In genomic region chr13:48567521-48568331, GRCh38 we compare ENCODE assay signal across 11 cellular contexts. TPM values are rescaled to one million over a fixed set of nuclear protein-coding genes. Genes with fewer than 3 reads are reported as not detected.
DNase-seq lines count a peak whose midpoint lies in the region; ATAC-seq and TF ChIP-seq lines count a peak whose summit lies in the region.
"Had no signal": no experiment of that assay in that cellular context is flagged by ENCODE, and none has a peak within 500 bp of the region (broad histone marks: within the 10 kb centered on the region; RNA-seq: fewer than 3 reads in every experiment).

No MANE protein-coding gene starts in this region.

- no peak overlapping the region for H3K4me3 ChIP-seq in aorta (ENCODE audit: low read length in 2 of 2)

- peaks cover 6% of the 10 kb centered on the region for H3K36me3 Mint-ChIP-seq in natural killer cell treated with Interleukin-12 subunit alpha and Interleukin-12 subunit beta and Interleukin-15 and Interleukin-18, amount 100 ng/mL, for 72 hours
- H3K36me3 Mint-ChIP-seq in natural killer cell = no peaks in the 10 kb centered on the region
- no peaks in the 10 kb centered on the region for H3K36me3 Mint-ChIP-seq in type B pancreatic cell

- H3K36me3 ChIP-seq in aorta (ENCODE audit: control insufficient read depth in 1 of 2, insufficient read depth in 2 of 2, low read length in 1 of 2) = no peaks in the 10 kb centered on the region

- peaks cover 0 to 2% of the 10 kb centered on the region in 2 donors for H3K4me1 ChIP-seq in aorta (ENCODE audit: control insufficient read depth in 1 of 2, insufficient read depth in 2 of 2, low read length in 2 of 2)

- intact Hi-C loops in natural killer cell (cut with micrococcal nuclease) (no loop called here), aorta (cut with DNase I) (no loop called here)

- peaks cover 0 to 8% of the 10 kb centered on the region in 2 donors for H3K27me3 Mint-ChIP-seq in natural killer cell treated with Interleukin-12 subunit alpha and Interleukin-12 subunit beta and Interleukin-15 and Interleukin-18, amount 100 ng/mL, for 72 hours
- H3K27me3 Mint-ChIP-seq in natural killer cell (ENCODE audit: low read depth in 2 of 2) (peaks cover 11 to 27% of the 10 kb centered on the region in 2 donors), type B pancreatic cell (no peaks in the 10 kb centered on the region)

- no peak for DNase-seq in natural killer cell treated with Interleukin-12 subunit alpha and Interleukin-12 subunit beta and Interleukin-15 and Interleukin-18, amount 100 ng/mL, for 72 hours (ENCODE audit: low spot score)
- DNase-seq in natural killer cell (no peak), epithelial cell of prostate (ENCODE audit: low read depth, low spot score) (no peak), myocyte (ENCODE audit: low read depth) (peak; percentile 57), aorta (no peak), type B pancreatic cell (ENCODE audit: extremely low spot score, unreplicated experiment) (no peak)
- DNase-seq: foreskin keratinocyte, Karpas-422 had no signal

- peak overlapping the region; percentile 51 to 88 for H3K27ac Mint-ChIP-seq in natural killer cell treated with Interleukin-12 subunit alpha and Interleukin-12 subunit beta and Interleukin-15 and Interleukin-18, amount 100 ng/mL, for 72 hours
- H3K27ac Mint-ChIP-seq in natural killer cell = no peak overlapping the region
- H3K27ac Mint-ChIP-seq in type B pancreatic cell = no peak overlapping the region

- 16 to 17% methylated on average over 6 of the region's 6 CpGs for WGBS in aorta, 2 donors

- H3K27ac ChIP-seq in epithelial cell of prostate = peak overlapping the region; percentile 33
- H3K27ac ChIP-seq in aorta (ENCODE audit: low read depth in 1 of 2, low read length in 2 of 2) = peak overlapping the region; percentile 54 to 70
- H3K27ac ChIP-seq: foreskin keratinocyte had no signal

- H3K4me3 Mint-ChIP-seq in natural killer cell treated with Interleukin-12 subunit alpha and Interleukin-12 subunit beta and Interleukin-15 and Interleukin-18, amount 100 ng/mL, for 72 hours = no peak overlapping the region
- H3K4me3 Mint-ChIP-seq in natural killer cell (no peak overlapping the region), type B pancreatic cell (no peak overlapping the region)

- no peaks in the 10 kb centered on the region for H3K9me3 ChIP-seq in aorta (ENCODE audit: control insufficient read depth, low read length)

- H3K4me1 Mint-ChIP-seq in natural killer cell treated with Interleukin-12 subunit alpha and Interleukin-12 subunit beta and Interleukin-15 and Interleukin-18, amount 100 ng/mL, for 72 hours (ENCODE audit: low read depth in 2 of 2) = peaks cover 37 to 65% of the 10 kb centered on the region in 2 donors
- H3K4me1 Mint-ChIP-seq in natural killer cell (peaks cover 45% of the 10 kb centered on the region in 2 donors), type B pancreatic cell (ENCODE audit: unreplicated experiment) (peaks cover 31% of the 10 kb centered on the region)

- TF ChIP-seq CTCF in natural killer cell (IDR thresholded peaks at IDR 0.05) = no peak
- no peak for TF ChIP-seq CTCF in type B pancreatic cell (conservative IDR thresholded peaks at IDR 0.05)

- no peak for ATAC-seq in natural killer cell treated with Interleukin-12 subunit alpha and Interleukin-12 subunit beta and Interleukin-15 and Interleukin-18, amount 100 ng/mL, for 72 hours
- ATAC-seq in natural killer cell (no peak), aorta (ENCODE audit: low FRiP score) (peak; percentile 58), HG02610 (IDR thresholded peaks at IDR 0.05; ENCODE audit: unreplicated experiment) (no peak), HG02870 (IDR thresholded peaks at IDR 0.05; ENCODE audit: unreplicated experiment) (no peak)
- ATAC-seq: foreskin keratinocyte, Panc1 had no signal

- no peaks in the 10 kb centered on the region for H3K27me3 ChIP-seq in aorta (ENCODE audit: control insufficient read depth in 1 of 2, insufficient read depth in 2 of 2, low read length in 1 of 2)
- H3K27me3 ChIP-seq: foreskin keratinocyte had no signal

- no peaks in the 10 kb centered on the region for H3K9me3 Mint-ChIP-seq in natural killer cell treated with Interleukin-12 subunit alpha and Interleukin-12 subunit beta and Interleukin-15 and Interleukin-18, amount 100 ng/mL, for 72 hours
- H3K9me3 Mint-ChIP-seq in natural killer cell = no peaks in the 10 kb centered on the region
- no peaks in the 10 kb centered on the region for H3K9me3 Mint-ChIP-seq in type B pancreatic cell

RNA-seq across cellular contexts. Expression of gene RCBTB2, which starts 34.8 kb away (rescaled TPM):
- total RNA-seq in natural killer cell treated with Interleukin-12 subunit alpha and Interleukin-12 subunit beta and Interleukin-15 and Interleukin-18, amount 100 ng/mL, for 72 hours = 10 to 100 TPM; 29.8 to 31.2 TPM
- total RNA-seq in natural killer cell (10 to 100 TPM; 21.9 to 27.1 (median 24.2) TPM), myocyte (18.5 and 19.8 TPM in 2 replicates), aorta (10 to 100 TPM; 12.6 to 25.7 TPM), type B pancreatic cell (ENCODE audit: low replicate concordance) (2.6 and 21.5 TPM in 2 replicates)
- 7.0 TPM for polyA plus RNA-seq in myocyte (2012)
- polyA plus RNA-seq in aorta = 10 to 100 TPM; 10.9 to 19.8 TPM

Comparison
In these comparisons a context has a peak if more than half of its experiments do, and no peak if none do; other contexts are left out.
1. H3K27ac Mint-ChIP-seq: peak in natural killer cell treated with Interleukin-12 subunit alpha and Interleukin-12 subunit beta and Interleukin-15 and Interleukin-18, amount 100 ng/mL, for 72 hours (2 of 2); none in natural killer cell (0 of 2) and type B pancreatic cell (single experiment).